Comparison of ENCODE assay signal across 12 cellular contexts in genomic region chr11:8863838-8864237, GRCh38. TPM values are rescaled to one million over a fixed set of nuclear protein-coding genes. Genes with fewer than 3 reads are reported as not detected.
DNase-seq lines count a peak whose midpoint lies in the region; ATAC-seq and TF ChIP-seq lines count a peak whose summit lies in the region.
"Had no signal": no experiment of that assay in that cellular context is flagged by ENCODE, and none has a peak within 500 bp of the region (broad histone marks: within the 10 kb centered on the region; RNA-seq: fewer than 3 reads in every experiment).

No MANE protein-coding gene starts in this region.

- H3K4me3 ChIP-seq in adipocyte (ENCODE audit: low read length) (no peak overlapping the region), fibroblast of the aortic adventitia (ENCODE audit: low read depth, low read length) (no peak overlapping the region), smooth muscle cell (no peak overlapping the region), tibial nerve (no peak overlapping the region)
- H3K4me3 ChIP-seq: pancreas, suprapubic skin had no signal

- ATAC-seq in HG03342 (IDR thresholded peaks at IDR 0.05; ENCODE audit: unreplicated experiment), result no peak
- ATAC-seq: left colon, pancreas had no signal

- H3K27me3 ChIP-seq in adipocyte (replicated peaks; ENCODE audit: control insufficient read depth, insufficient read depth, low read length) (no peaks in the 10 kb centered on the region), smooth muscle cell (ENCODE audit: low read depth) (no peaks in the 10 kb centered on the region), tibial nerve (no peaks in the 10 kb centered on the region)
- H3K27me3 ChIP-seq: pancreas, suprapubic skin had no signal

- H3K27me3 Mint-ChIP-seq in progenitor cell of endocrine pancreas, result no peaks in the 10 kb centered on the region

- DNase-seq in GM04504 (ENCODE audit: low read depth) (peak; percentile 31), adipocyte (ENCODE audit: low read depth) (peak; percentile 64), fibroblast of the aortic adventitia (ENCODE audit: low read depth) (peak; percentile 57), smooth muscle cell (lab: John Stamatoyannopoulos, UW; ENCODE audit: unreplicated experiment) (no peak), tibial nerve (ENCODE audit: low spot score in 2 of 2) (no peak), progenitor cell of endocrine pancreas (ENCODE audit: low spot score, unreplicated experiment) (no peak)
- DNase-seq in activated T-cell treated with anti-CD3 and anti-CD28 coated beads, Interleukin-2, amount 50 U/mL, for 1 hour, result no peak
- DNase-seq: erythroblast, left colon, pancreas had no signal

- no peak overlapping the region for H3K4me3 Mint-ChIP-seq in progenitor cell of endocrine pancreas (ENCODE audit: low read depth)

- no peak for TF ChIP-seq EP300 in tibial nerve (IDR thresholded peaks at IDR 0.05)

- WGBS in smooth muscle cell (ENCODE audit: low lambda C conversion rate), result 0% methylated on average over 1 of the region's 1 CpG
- 30 to 36% methylated on average over 1 of the region's 1 CpG for WGBS in tibial nerve, 2 donors

- H3K9me3 ChIP-seq in adipocyte (ENCODE audit: control insufficient read depth, low read length) (no peaks in the 10 kb centered on the region), smooth muscle cell (replicated peaks; ENCODE audit: low read depth) (no peaks in the 10 kb centered on the region), tibial nerve (no peaks in the 10 kb centered on the region)
- H3K9me3 ChIP-seq: pancreas, suprapubic skin had no signal

- peaks cover 94% of the 10 kb centered on the region for H3K79me2 ChIP-seq in smooth muscle cell (ENCODE audit: low read depth)

- H3F3A ChIP-seq in smooth muscle cell (ENCODE audit: low read depth), result peaks cover 21% of the 10 kb centered on the region

- H3K9me3 Mint-ChIP-seq in progenitor cell of endocrine pancreas (ENCODE audit: low read depth), result peaks cover 9% of the 10 kb centered on the region

- no peak for TF ChIP-seq CTCF in fibroblast of the aortic adventitia (IDR thresholded peaks at IDR 0.05; ENCODE audit: insufficient read depth, low read length)
- TF ChIP-seq CTCF in smooth muscle cell (IDR thresholded peaks at IDR 0.05; ENCODE audit: borderline replicate concordance, insufficient read depth, poor library complexity, severe bottlenecking), result no peak
- TF ChIP-seq CTCF in tibial nerve (IDR thresholded peaks at IDR 0.05), result no peak
- no peak for TF ChIP-seq CTCF in progenitor cell of endocrine pancreas (IDR thresholded peaks at IDR 0.05; ENCODE audit: unreplicated experiment)

- no peak for TF ChIP-seq POLR2A in tibial nerve (IDR thresholded peaks at IDR 0.05)

- peak overlapping the region; percentile 56 for H3K4me2 ChIP-seq in smooth muscle cell

- H2AFZ ChIP-seq in smooth muscle cell (ENCODE audit: low read depth), result no peak overlapping the region

- H4K20me1 ChIP-seq in smooth muscle cell (ENCODE audit: low read depth), result peaks cover 48% of the 10 kb centered on the region

- H3K4me1 ChIP-seq in adipocyte (ENCODE audit: control insufficient read depth, insufficient read depth, low read length) (peaks cover 22% of the 10 kb centered on the region), smooth muscle cell (ENCODE audit: low read depth) (peaks cover 36% of the 10 kb centered on the region), tibial nerve (peaks cover 0 to 29% (median 2%) of the 10 kb centered on the region in 4 donors)
- H3K4me1 ChIP-seq: pancreas had no signal

- H3K36me3 Mint-ChIP-seq in progenitor cell of endocrine pancreas (ENCODE audit: insufficient read depth), result peaks cover 6% of the 10 kb centered on the region

- H3K4me1 Mint-ChIP-seq in progenitor cell of endocrine pancreas (ENCODE audit: low read depth), result peaks cover 15% of the 10 kb centered on the region

- H3K36me3 ChIP-seq in adipocyte (ENCODE audit: control insufficient read depth, insufficient read depth, low read length, severe bottlenecking), result no peaks in the 10 kb centered on the region
- H3K36me3 ChIP-seq in smooth muscle cell (ENCODE audit: low read depth), result no peaks in the 10 kb centered on the region
- H3K36me3 ChIP-seq in tibial nerve, result no peaks in the 10 kb centered on the region
- H3K36me3 ChIP-seq: pancreas, suprapubic skin had no signal

- H3K9ac ChIP-seq in adipocyte (ENCODE audit: low read length) (peak overlapping the region; percentile 23), smooth muscle cell (ENCODE audit: low read depth) (peak overlapping the region; percentile 45)

- H3K27ac ChIP-seq in smooth muscle cell (ENCODE audit: low read depth) (peak overlapping the region; percentile 78), tibial nerve (peak overlapping the region in 2 of 4 donors; percentile 72 to 78)
- H3K27ac ChIP-seq: pancreas had no signal

- H3K27ac Mint-ChIP-seq in progenitor cell of endocrine pancreas, result no peak overlapping the region

RNA-seq across cellular contexts. Expression of gene AKIP1, which starts 47.2 kb away (rescaled TPM):
- 22.1 and 32.7 TPM in 2 replicates for total RNA-seq in fibroblast of the aortic adventitia (ENCODE audit: low replicate concordance)
- total RNA-seq in smooth muscle cell, result 22.0 and 28.1 TPM in 2 replicates
- polyA plus RNA-seq in smooth muscle cell, result 58.7 and 59.5 TPM in 2 replicates
- 10 to 100 TPM; 17.7 to 31.4 (median 22.5) TPM for total RNA-seq in tibial nerve
- total RNA-seq in progenitor cell of endocrine pancreas, result 15.7 and 16.5 TPM in 2 replicates

Comparison
In these comparisons a context has a peak if more than half of its experiments do, and no peak if none do; other contexts are left out.
1. DNase-seq: peak in GM04504 (single experiment), adipocyte (single experiment) and fibroblast of the aortic adventitia (single experiment); none in smooth muscle cell (single experiment), tibial nerve (0 of 2), activated T-cell treated with anti-CD3 and anti-CD28 coated beads, Interleukin-2, amount 50 U/mL, for 1 hour (single experiment) and progenitor cell of endocrine pancreas (single experiment).